In genomic region chr1:171623651-171624331, GRCh38 we compare ENCODE assay signal across 20 cellular contexts. TPM values are rescaled to one million over a fixed set of nuclear protein-coding genes. Genes with fewer than 3 reads are reported as not detected.
A peak's percentile ranks its signal among the peaks of the same experiment; 100 is the strongest.
DNase-seq lines count a peak whose midpoint lies in the region; ATAC-seq and TF ChIP-seq lines count a peak whose summit lies in the region.
"Had no signal": no experiment of that assay in that cellular context is flagged by ENCODE, and none has a peak within 500 bp of the region (broad histone marks: within the 10 kb centered on the region; RNA-seq: fewer than 3 reads in every experiment).

No MANE protein-coding gene starts in this region.

- no peaks in the 10 kb centered on the region for H3K4me1 ChIP-seq in osteoblast (ENCODE audit: insufficient read depth, low read length)
- H3K4me1 ChIP-seq: A549, Caco-2 had no signal

- H3K36me3 ChIP-seq in osteoblast (ENCODE audit: insufficient read depth, low read length), result no peaks in the 10 kb centered on the region
- H3K36me3 ChIP-seq in MG63, result no peaks in the 10 kb centered on the region

- no peak for TF ChIP-seq CTCF in WTC11 (IDR thresholded peaks at IDR 0.05)
- no peak for TF ChIP-seq CTCF in osteoblast (IDR thresholded peaks at IDR 0.05; ENCODE audit: extremely low read depth, low read depth, low read length)
- TF ChIP-seq CTCF in MCF 10A (IDR thresholded peaks at IDR 0.05; ENCODE audit: unreplicated experiment), result no peak

- CTCF ChIA-PET in WTC11 (lab: Charles Lee) (interaction anchor here (3.0 kb wide), 1 partner anchor 21 kb away, joined by 20 read pairs; no protein-coding TSS in a partner anchor), MCF 10A (lab: Yijun Ruan, JAX) (interaction anchor here (0.5 to 2.1 kb wide), 4 partner anchors 21 to 363 kb away, joined by 3 to 7 read pairs (median 3); no protein-coding TSS in a partner anchor)

- no peaks in the 10 kb centered on the region for H4K20me1 ChIP-seq in osteoblast (ENCODE audit: insufficient read depth, low read length)

- H3K27ac Mint-ChIP-seq in WTC11 (0 out of 2 replicates have a peak overlapping the region, but pooled peaks have one; percentile 36), MCF 10A (ENCODE audit: low read depth, unreplicated experiment) (no peak overlapping the region)
- H3K27ac Mint-ChIP-seq: CD4-positive, alpha-beta T cell; HFFc6 had no signal

- POLR2A ChIA-PET in WTC11 (lab: Charles Lee) (no interaction called here), MCF 10A (lab: Yijun Ruan, JAX) (interaction anchor here (0.8 kb wide), 3 partner anchors 14 to 1252 kb away, joined by 3 to 4 read pairs (median 3); no protein-coding TSS in a partner anchor)

- no peaks in the 10 kb centered on the region for H3K9me3 ChIP-seq in osteoblast (ENCODE audit: low read depth, low read length)
- no peaks in the 10 kb centered on the region for H3K9me3 ChIP-seq in MG63
- H3K9me3 ChIP-seq: A549, Caco-2 had no signal

- intact Hi-C loops in MCF 10A (cut with micrococcal nuclease), result no loop called here

- peak; percentile 10 for DNase-seq in ELF-1 (ENCODE audit: low read depth, low spot score)
- peak; percentile 41 for DNase-seq in NCI-H82 (lab: John Stamatoyannopoulos, UW)
- no peak for DNase-seq in WTC11 (ENCODE audit: low spot score)
- peak; percentile 50 for DNase-seq in osteoblast (ENCODE audit: insufficient read length, low spot score, missing footprints)
- DNase-seq in MCF 10A (ENCODE audit: unreplicated experiment), result no peak
- no peak for DNase-seq in HuH-7.5 (ENCODE audit: low spot score)
- DNase-seq in MG63, result no peak
- DNase-seq: AML-193; Caco-2; CD4-positive, alpha-beta T cell; GF-D8; HFFc6; IMR-90 had no signal

- H3K4me3 ChIP-seq in osteoblast (ENCODE audit: insufficient read depth, low read length) (no peak overlapping the region), MG63 (no peak overlapping the region)
- H3K4me3 ChIP-seq: A549 had no signal

- H3K27me3 Mint-ChIP-seq in WTC11 (ENCODE audit: low read depth) (no peaks in the 10 kb centered on the region), MCF 10A (ENCODE audit: insufficient read depth, unreplicated experiment) (peaks cover 1% of the 10 kb centered on the region)

- H3K27me3 ChIP-seq in osteoblast (ENCODE audit: insufficient read depth, low read length), result peaks cover 7% of the 10 kb centered on the region
- H3K27me3 ChIP-seq in MG63, result no peaks in the 10 kb centered on the region

- no peaks in the 10 kb centered on the region for H3K79me2 ChIP-seq in osteoblast (ENCODE audit: insufficient read depth, low read length)

- H3K36me3 Mint-ChIP-seq in WTC11, result no peaks in the 10 kb centered on the region
- H3K36me3 Mint-ChIP-seq in MCF 10A (ENCODE audit: insufficient read depth, unreplicated experiment), result no peaks in the 10 kb centered on the region

- no TSS peak for BruUV-seq in MCF 10A (replicated peaks; lab: Mats Ljungman, UMichigan)

- H3K4me1 Mint-ChIP-seq in WTC11 (peaks cover 27% of the 10 kb centered on the region), MCF 10A (ENCODE audit: insufficient read depth, unreplicated experiment) (no peaks in the 10 kb centered on the region)

- H2AFZ ChIP-seq in osteoblast (ENCODE audit: low read length), result no peak overlapping the region

- no peak overlapping the region for H3K4me3 Mint-ChIP-seq in WTC11
- H3K4me3 Mint-ChIP-seq in MCF 10A (ENCODE audit: unreplicated experiment), result no peak overlapping the region
- H3K4me3 Mint-ChIP-seq: CD4-positive, alpha-beta T cell; HFFc6 had no signal

- H3K4me2 ChIP-seq in osteoblast (ENCODE audit: insufficient read depth, low read length), result no peak overlapping the region
- H3K4me2 ChIP-seq: A549 had no signal

- no peak; the same call in 1 of the 2 replicates for ATAC-seq in WTC11
- ATAC-seq: A549, HCT116 had no signal

- H3K27ac ChIP-seq in osteoblast (ENCODE audit: low read depth, low read length), result no peak overlapping the region
- H3K27ac ChIP-seq: 22Rv1, A549, C4-2B, HL-60 had no signal

- H3K9me3 Mint-ChIP-seq in WTC11, result no peaks in the 10 kb centered on the region
- H3K9me3 Mint-ChIP-seq in MCF 10A (ENCODE audit: unreplicated experiment), result no peaks in the 10 kb centered on the region
- H3K9me3 Mint-ChIP-seq: CD4-positive, alpha-beta T cell; HFFc6 had no signal

TF ChIP-seq in WTC11, 78 proteins besides CTCF, POLR2A, EP300 and RAD21 (continues in another document):
- TF ChIP-seq ZNF317 (CRISPR knock-in tag; IDR thresholded peaks at IDR 0.05; ENCODE audit: borderline replicate concordance, low read depth), result no peak
- TF ChIP-seq ZNF671 (CRISPR knock-in tag; IDR thresholded peaks at IDR 0.05), result no peak
- TF ChIP-seq, protein P1, sequence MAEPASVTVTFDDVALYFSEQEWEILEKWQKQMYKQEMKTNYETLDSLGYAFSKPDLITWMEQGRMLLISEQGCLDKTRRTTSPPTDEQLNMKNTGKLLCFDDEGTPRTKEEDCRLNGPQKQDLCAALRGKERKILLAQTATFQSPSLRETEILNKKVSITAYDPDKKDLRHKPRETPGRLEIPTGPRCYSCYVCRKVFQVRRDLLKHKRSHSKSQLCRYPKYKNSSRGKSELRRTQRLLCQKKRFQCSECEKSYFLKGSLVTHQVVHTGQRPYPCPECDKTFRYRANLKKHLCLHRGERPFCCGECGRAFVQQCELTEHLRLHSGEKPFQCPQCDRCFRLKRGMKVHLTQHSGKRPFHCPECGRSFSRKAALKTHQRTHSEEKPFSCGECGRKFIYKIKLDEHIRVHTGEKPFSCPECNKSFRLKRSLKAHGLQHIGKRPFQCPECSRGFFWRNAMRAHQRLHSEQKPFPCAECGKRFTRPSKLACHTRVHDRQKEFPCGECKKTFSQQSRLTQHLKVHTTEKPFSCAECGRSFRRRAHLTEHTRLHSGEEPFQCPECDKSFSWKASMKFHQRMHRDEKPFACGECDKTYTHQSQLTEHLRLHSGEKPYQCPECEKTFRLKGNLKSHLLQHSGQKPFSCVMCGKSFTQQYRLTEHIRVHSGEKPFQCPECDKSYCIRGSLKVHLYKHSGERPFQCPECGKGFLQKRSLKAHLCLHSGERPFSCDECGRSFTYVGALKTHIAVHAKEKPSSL (CRISPR knock-in tag; conservative IDR thresholded peaks at IDR 0.05), result no peak
- TF ChIP-seq, protein P2, sequence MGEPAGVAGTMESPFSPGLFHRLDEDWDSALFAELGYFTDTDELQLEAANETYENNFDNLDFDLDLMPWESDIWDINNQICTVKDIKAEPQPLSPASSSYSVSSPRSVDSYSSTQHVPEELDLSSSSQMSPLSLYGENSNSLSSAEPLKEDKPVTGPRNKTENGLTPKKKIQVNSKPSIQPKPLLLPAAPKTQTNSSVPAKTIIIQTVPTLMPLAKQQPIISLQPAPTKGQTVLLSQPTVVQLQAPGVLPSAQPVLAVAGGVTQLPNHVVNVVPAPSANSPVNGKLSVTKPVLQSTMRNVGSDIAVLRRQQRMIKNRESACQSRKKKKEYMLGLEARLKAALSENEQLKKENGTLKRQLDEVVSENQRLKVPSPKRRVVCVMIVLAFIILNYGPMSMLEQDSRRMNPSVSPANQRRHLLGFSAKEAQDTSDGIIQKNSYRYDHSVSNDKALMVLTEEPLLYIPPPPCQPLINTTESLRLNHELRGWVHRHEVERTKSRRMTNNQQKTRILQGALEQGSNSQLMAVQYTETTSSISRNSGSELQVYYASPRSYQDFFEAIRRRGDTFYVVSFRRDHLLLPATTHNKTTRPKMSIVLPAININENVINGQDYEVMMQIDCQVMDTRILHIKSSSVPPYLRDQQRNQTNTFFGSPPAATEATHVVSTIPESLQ (CRISPR knock-in tag; IDR thresholded peaks at IDR 0.05), result no peak
- TF ChIP-seq ATF2 (CRISPR knock-in tag; IDR thresholded peaks at IDR 0.05; ENCODE audit: borderline replicate concordance, low read depth), result no peak
- TF ChIP-seq, protein P3, sequence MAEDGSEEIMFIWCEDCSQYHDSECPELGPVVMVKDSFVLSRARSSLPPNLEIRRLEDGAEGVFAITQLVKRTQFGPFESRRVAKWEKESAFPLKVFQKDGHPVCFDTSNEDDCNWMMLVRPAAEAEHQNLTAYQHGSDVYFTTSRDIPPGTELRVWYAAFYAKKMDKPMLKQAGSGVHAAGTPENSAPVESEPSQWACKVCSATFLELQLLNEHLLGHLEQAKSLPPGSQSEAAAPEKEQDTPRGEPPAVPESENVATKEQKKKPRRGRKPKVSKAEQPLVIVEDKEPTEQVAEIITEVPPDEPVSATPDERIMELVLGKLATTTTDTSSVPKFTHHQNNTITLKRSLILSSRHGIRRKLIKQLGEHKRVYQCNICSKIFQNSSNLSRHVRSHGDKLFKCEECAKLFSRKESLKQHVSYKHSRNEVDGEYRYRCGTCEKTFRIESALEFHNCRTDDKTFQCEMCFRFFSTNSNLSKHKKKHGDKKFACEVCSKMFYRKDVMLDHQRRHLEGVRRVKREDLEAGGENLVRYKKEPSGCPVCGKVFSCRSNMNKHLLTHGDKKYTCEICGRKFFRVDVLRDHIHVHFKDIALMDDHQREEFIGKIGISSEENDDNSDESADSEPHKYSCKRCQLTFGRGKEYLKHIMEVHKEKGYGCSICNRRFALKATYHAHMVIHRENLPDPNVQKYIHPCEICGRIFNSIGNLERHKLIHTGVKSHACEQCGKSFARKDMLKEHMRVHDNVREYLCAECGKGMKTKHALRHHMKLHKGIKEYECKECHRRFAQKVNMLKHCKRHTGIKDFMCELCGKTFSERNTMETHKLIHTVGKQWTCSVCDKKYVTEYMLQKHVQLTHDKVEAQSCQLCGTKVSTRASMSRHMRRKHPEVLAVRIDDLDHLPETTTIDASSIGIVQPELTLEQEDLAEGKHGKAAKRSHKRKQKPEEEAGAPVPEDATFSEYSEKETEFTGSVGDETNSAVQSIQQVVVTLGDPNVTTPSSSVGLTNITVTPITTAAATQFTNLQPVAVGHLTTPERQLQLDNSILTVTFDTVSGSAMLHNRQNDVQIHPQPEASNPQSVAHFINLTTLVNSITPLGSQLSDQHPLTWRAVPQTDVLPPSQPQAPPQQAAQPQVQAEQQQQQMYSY (CRISPR knock-in tag; IDR thresholded peaks at IDR 0.05), result no peak
- TF ChIP-seq SMAD4 (CRISPR knock-in tag; IDR thresholded peaks at IDR 0.05), result no peak

RNA-seq across cellular contexts. Expression of gene MYOCOS, which starts 1.7 kb away (rescaled TPM):
- total RNA-seq in WTC11 (2021), result not detected in 3 replicates
- total RNA-seq in osteoblast, result under 0.01 TPM in 2 replicates
- total RNA-seq in MCF 10A (2022), result 0.23 and 0.25 TPM in 2 replicates
- total RNA-seq in MG63 (2014; rRNA removed; shearing (Covaris generic); ENCODE audit: low replicate concordance), result not detected in 2 replicates
- total RNA-seq: Daoy, HFFc6, HT1080, IMR-90 had no signal

RNA-seq across cellular contexts. Expression of gene MYOC, which starts 28.7 kb away (rescaled TPM):
- not detected in 3 replicates for total RNA-seq in WTC11 (2021)
- not detected in 2 replicates for total RNA-seq in osteoblast
- not detected in 2 replicates for total RNA-seq in MCF 10A (2022)
- total RNA-seq in MG63 (2014; rRNA removed; shearing (Covaris generic); ENCODE audit: low replicate concordance), result 1.3 TPM in 1 of 2 replicates, not detected in the other
- total RNA-seq: Caco-2; CD4-positive, alpha-beta T cell; Daoy; HT1080; IMR-90 had no signal

Comparison
In these comparisons a context has a peak if more than half of its experiments do, and no peak if none do; other contexts are left out.
1. DNase-seq: peak in ELF-1 (single experiment), NCI-H82 (single experiment) and osteoblast (single experiment); none in WTC11 (single experiment), MCF 10A (single experiment), HuH-7.5 (single experiment) and MG63 (single experiment).